Comparison of ENCODE assay signal across 6 cellular contexts in the genomic region with DNA sequence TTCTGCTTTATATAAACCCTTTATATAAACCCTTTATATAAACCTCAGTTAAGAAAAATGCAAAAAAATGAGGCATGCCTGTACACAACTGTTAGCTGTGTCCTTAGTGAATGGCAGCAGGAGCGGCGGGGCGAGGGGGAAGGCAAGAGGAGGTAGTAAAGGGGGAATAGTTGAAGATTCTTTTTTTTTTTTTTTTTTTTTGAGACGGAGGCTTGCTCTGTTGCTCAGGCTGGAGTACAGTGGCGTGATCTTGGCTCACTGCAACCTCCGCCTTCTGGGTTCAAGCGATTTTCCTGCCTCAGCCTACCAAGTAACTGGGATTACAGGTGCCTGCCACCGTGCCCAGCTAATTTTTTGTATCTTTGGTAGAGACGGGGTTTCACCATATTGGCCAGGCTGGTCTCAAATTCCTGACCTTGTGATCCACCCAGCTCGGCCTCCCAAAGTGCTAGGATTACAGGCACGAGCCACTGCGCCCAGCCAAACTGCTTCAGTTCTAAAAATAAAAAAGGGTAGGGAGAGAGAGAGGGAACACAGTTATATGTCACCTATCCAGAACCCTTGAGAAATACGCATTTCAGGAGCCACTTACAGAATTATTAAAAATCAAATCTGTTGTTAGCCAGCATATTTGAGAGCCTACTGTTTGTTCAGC. TPM values are rescaled to one million over a fixed set of nuclear protein-coding genes. Genes with fewer than 3 reads are reported as not detected.
A peak's percentile ranks its signal among the peaks of the same experiment; 100 is the strongest.
DNase-seq lines count a peak whose midpoint lies in the region; ATAC-seq and TF ChIP-seq lines count a peak whose summit lies in the region.
"Not testable (repeated sequence)": the region's sequence is repeated elsewhere in the genome, so short reads cannot be mapped to it uniquely, and the experiment has no call there.

No MANE protein-coding gene starts in this region.

- peaks cover 0 to 12% (median 0%) of the 10 kb centered on the region in 12 donors for H3K4me1 ChIP-seq in heart left ventricle
- not testable (repeated sequence) for H3K4me1 ChIP-seq in left ventricle myocardium inferior; right cardiac atrium (ENCODE audit: control insufficient read depth, insufficient read depth, low read length); skeletal muscle tissue (ENCODE audit: control insufficient read depth in 3 of 3, insufficient read depth in 3 of 3, low read length in 3 of 3)

- peak overlapping the region in 11 of 12 donors; percentile 2 to 72 (median 65) for H3K27ac ChIP-seq in heart left ventricle
- H3K27ac ChIP-seq in left ventricle myocardium inferior (replicated peaks): peak overlapping the region; percentile 77
- not testable (repeated sequence) for H3K27ac ChIP-seq in right cardiac atrium (ENCODE audit: low read length)
- peak overlapping the region; percentile 72 for H3K27ac ChIP-seq in skeletal muscle tissue (ENCODE audit: low read depth, low read length)

- H3K36me3 ChIP-seq in heart left ventricle: peaks cover 0 to 13% (median 0%) of the 10 kb centered on the region in 9 donors
- H3K36me3 ChIP-seq in left ventricle myocardium inferior: peaks cover 11% of the 10 kb centered on the region
- H3K36me3 ChIP-seq in skeletal muscle tissue (ENCODE audit: control insufficient read depth in 3 of 3, insufficient read depth in 3 of 3, low read length in 3 of 3): not testable (repeated sequence)

- DNase-seq in Right ventricle myocardium inferior (ENCODE audit: missing footprints): not testable (repeated sequence)
- peak in 4 of 5 donors; percentile 29 to 61 (median 45) for DNase-seq in heart left ventricle
- peak; percentile 35 for DNase-seq in left ventricle myocardium inferior
- DNase-seq in right cardiac atrium: peak in 1 of 3 donors; percentile 52
- peak; percentile 17 for DNase-seq in myocyte (ENCODE audit: low read depth)

- not testable (repeated sequence) for H3K27me3 ChIP-seq in heart left ventricle; left ventricle myocardium inferior (ENCODE audit: low read depth); right cardiac atrium (ENCODE audit: control insufficient read depth, insufficient read depth); skeletal muscle tissue (ENCODE audit: control insufficient read depth in 3 of 3, insufficient read depth in 3 of 3, low read length in 3 of 3)

- peak overlapping the region; percentile 40 to 54 (median 46) for H3K9ac ChIP-seq in skeletal muscle tissue (ENCODE audit: low read depth in 1 of 3, low read length in 3 of 3)

- intact Hi-C loops in Right ventricle myocardium inferior (cut with DNase I) (loop anchor here (2.0 to 5.0 kb wide), 2 partner anchors 115 to 132 kb away; a partner anchor contains a TSS), heart left ventricle (cut with DNase I) (loop anchor here in 3 of 10 donors (5.0 to 10.0 kb wide), 3 partner anchors 132 to 330 kb away; no protein-coding TSS in a partner anchor), right cardiac atrium (cut with DNase I) (loop anchor here in 1 of 4 donors (10.0 kb wide), 1 partner anchor 132 kb away; no protein-coding TSS in a partner anchor)
- intact Hi-C loops in left ventricle myocardium inferior (cut with micrococcal nuclease): not testable (repeated sequence)

- H3K9me3 ChIP-seq in heart left ventricle; left ventricle myocardium inferior (replicated peaks); right cardiac atrium (ENCODE audit: control insufficient read depth, low read length); skeletal muscle tissue (ENCODE audit: control insufficient read depth in 3 of 3, low read length in 3 of 3): not testable (repeated sequence)

- H3K4me3 ChIP-seq in heart left ventricle: peak overlapping the region in 4 of 12 donors; percentile 7 to 35 (median 18)
- peak overlapping the region; percentile 38 for H3K4me3 ChIP-seq in left ventricle myocardium inferior
- H3K4me3 ChIP-seq in right cardiac atrium (ENCODE audit: low read length): not testable (repeated sequence)
- peak overlapping the region in 2 of 3 donors; percentile 23 to 27 for H3K4me3 ChIP-seq in skeletal muscle tissue (ENCODE audit: low read length in 3 of 3)

- WGBS in heart left ventricle, 4 donors: 49 to 63% (median 58%) methylated on average over 13 of the region's 13 CpGs
- 69% methylated on average over 13 of the region's 13 CpGs for WGBS in right cardiac atrium

- ATAC-seq in Right ventricle myocardium inferior (peak; percentile 91), heart left ventricle (peak; percentile 89 to 95 (median 94)), right cardiac atrium (peak; percentile 78 to 85)

- not testable (repeated sequence) for TF ChIP-seq POLR2A in heart left ventricle (IDR thresholded peaks at IDR 0.05)

- not testable (repeated sequence) for TF ChIP-seq CTCF in heart left ventricle (IDR thresholded peaks at IDR 0.05); left ventricle myocardium inferior (IDR thresholded peaks at IDR 0.05; ENCODE audit: borderline replicate concordance)

RNA-seq across cellular contexts. Expression of a gene that starts 14.3 kb away (rescaled TPM):
- total RNA-seq in Right ventricle myocardium inferior: 16.6 TPM
- total RNA-seq in heart left ventricle: 10 to 100 TPM in 8 of 9 donors, 1 to 10 TPM in 1; 8.8 to 21.3 (median 14.3) TPM
- polyA plus RNA-seq in heart left ventricle: 10 to 100 TPM in 1 of 2 donors, 1 to 10 TPM in 1; 7.4 to 32.5 TPM
- 17.7 TPM for total RNA-seq in left ventricle myocardium inferior
- 10 to 100 TPM; 13.1 to 18.2 (median 16.4) TPM for total RNA-seq in right cardiac atrium
- polyA plus RNA-seq in right cardiac atrium: 28.1 TPM
- 5.8 and 7.8 TPM in 2 replicates for total RNA-seq in myocyte
- polyA plus RNA-seq in myocyte (2012): 13.8 TPM
- 11.0 TPM for total RNA-seq in skeletal muscle tissue
